Comparison of ENCODE assay signal across 1 cellular context in the genomic region with DNA sequence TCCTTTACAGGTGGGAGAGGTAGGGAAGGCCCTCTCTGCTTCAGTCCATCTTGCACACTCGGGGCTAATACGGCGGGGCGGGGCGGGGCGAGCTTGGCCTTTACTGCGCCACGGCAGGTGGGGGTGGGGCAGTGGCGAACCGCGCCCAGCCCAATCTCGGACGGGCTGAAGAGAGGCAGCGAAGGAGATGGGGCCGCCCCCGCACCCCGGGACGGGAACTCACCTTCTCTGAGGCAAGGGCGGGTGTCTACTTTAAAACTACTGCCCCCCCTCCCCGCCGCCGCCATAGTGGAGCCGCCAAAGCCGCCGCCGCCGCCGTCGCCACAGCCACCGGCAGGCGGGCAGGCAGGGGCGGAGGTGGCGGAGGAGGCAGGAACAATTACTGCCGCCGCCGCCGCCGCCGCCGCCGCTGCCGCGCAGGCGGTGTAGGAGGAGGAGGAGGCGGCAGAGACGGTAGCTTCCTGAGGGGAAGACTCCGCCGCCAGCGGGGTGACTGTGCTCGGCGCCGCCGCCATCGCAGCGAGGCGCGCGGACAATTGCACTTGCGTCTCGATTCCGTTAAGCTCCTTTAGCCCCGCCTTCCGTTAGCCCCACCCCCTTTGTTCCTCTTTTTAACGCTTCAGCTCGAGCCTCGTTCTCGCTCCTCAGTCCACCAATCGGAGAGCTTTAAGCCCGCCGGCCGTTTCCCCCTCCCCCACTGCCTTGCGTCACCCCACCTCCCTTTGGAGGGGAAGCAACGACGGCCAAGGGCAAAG.
TF ChIP-seq lines count a peak whose summit lies in the region.

A gene (minus strand): TSS at position 534 of the 755 bp plus-strand sequence. CDS start 19 bp downstream, at position 515.

TF ChIP-seq in HEK293, 187 proteins besides CTCF, POLR2A, EP300 and RAD21 (continued from another document and continues in another):
- TF ChIP-seq, protein P1, sequence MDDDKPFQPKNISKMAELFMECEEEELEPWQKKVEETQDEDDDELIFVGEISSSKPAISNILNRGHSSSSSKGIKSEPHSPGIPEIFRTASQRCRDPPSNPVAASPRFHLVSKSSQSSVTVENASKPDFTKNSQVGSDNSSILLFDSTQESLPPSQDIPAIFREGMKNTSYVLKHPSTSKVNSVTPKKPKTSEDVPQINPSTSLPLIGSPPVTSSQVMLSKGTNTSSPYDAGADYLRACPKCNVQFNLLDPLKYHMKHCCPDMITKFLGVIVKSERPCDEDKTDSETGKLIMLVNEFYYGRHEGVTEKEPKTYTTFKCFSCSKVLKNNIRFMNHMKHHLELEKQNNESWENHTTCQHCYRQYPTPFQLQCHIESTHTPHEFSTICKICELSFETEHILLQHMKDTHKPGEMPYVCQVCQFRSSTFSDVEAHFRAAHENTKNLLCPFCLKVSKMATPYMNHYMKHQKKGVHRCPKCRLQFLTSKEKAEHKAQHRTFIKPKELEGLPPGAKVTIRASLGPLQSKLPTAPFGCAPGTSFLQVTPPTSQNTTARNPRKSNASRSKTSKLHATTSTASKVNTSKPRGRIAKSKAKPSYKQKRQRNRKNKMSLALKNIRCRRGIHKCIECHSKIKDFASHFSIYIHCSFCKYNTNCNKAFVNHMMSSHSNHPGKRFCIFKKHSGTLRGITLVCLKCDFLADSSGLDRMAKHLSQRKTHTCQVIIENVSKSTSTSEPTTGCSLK (tag by site-specific recombination; IDR thresholded peaks at IDR 0.05): no peak
- TF ChIP-seq, protein P2, sequence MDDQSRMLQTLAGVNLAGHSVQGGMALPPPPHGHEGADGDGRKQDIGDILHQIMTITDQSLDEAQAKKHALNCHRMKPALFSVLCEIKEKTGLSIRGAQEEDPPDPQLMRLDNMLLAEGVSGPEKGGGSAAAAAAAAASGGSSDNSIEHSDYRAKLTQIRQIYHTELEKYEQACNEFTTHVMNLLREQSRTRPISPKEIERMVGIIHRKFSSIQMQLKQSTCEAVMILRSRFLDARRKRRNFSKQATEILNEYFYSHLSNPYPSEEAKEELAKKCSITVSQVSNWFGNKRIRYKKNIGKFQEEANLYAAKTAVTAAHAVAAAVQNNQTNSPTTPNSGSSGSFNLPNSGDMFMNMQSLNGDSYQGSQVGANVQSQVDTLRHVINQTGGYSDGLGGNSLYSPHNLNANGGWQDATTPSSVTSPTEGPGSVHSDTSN (CRISPR knock-in tag; IDR thresholded peaks at IDR 0.05): peak; percentile 57; the same call in 1 of the 2 replicates
- TF ChIP-seq ZNF302 (tag by site-specific recombination; IDR thresholded peaks at IDR 0.05; ENCODE audit: low read depth) (no peak), REPIN1 (tag by site-specific recombination; IDR thresholded peaks at IDR 0.05; ENCODE audit: low read depth) (no peak), ZNF202 (tag by site-specific recombination; IDR thresholded peaks at IDR 0.05; ENCODE audit: borderline replicate concordance) (no peak), ZNF548 (tag by site-specific recombination; IDR thresholded peaks at IDR 0.05) (no peak), ZNF561 (tag by site-specific recombination; IDR thresholded peaks at IDR 0.05; ENCODE audit: borderline replicate concordance) (no peak), ZNF544 (tag by site-specific recombination; IDR thresholded peaks at IDR 0.05) (no peak), ZNF146 (tag by site-specific recombination; IDR thresholded peaks at IDR 0.05) (no peak), ZNF350 (tag by site-specific recombination; IDR thresholded peaks at IDR 0.05) (no peak), SALL2 (tag by site-specific recombination; IDR thresholded peaks at IDR 0.05; ENCODE audit: borderline replicate concordance) (no peak), ZNF707 (tag by site-specific recombination; IDR thresholded peaks at IDR 0.05) (no peak), ZNF514 (tag by site-specific recombination; IDR thresholded peaks at IDR 0.05) (no peak), SP3 (tag by site-specific recombination; IDR thresholded peaks at IDR 0.05) (peak; percentile 57), HOXC10 (CRISPR knock-in tag; IDR thresholded peaks at IDR 0.05) (no peak), ZBTB21 (tag by site-specific recombination; IDR thresholded peaks at IDR 0.05) (no peak), ZNF677 (tag by site-specific recombination; IDR thresholded peaks at IDR 0.05) (no peak), KLF9 (tag by site-specific recombination; IDR thresholded peaks at IDR 0.05; ENCODE audit: low read depth) (peak; percentile 24; the same call in 1 of the 2 replicates), ZNF121 (tag by site-specific recombination; IDR thresholded peaks at IDR 0.05) (no peak), ZNF133 (tag by site-specific recombination; IDR thresholded peaks at IDR 0.05) (no peak), SP7 (tag by site-specific recombination; IDR thresholded peaks at IDR 0.05) (0 out of 2 replicates have a peak, but pooled peaks have one; percentile 28), ZNF776 (tag by site-specific recombination; IDR thresholded peaks at IDR 0.05; ENCODE audit: borderline replicate concordance) (no peak), ZNF112 (tag by site-specific recombination; IDR thresholded peaks at IDR 0.05) (no peak), ZNF335 (tag by site-specific recombination; conservative IDR thresholded peaks at IDR 0.05) (peak; percentile 27; the same call in 1 of the 2 replicates), ZSCAN30 (tag by site-specific recombination; IDR thresholded peaks at IDR 0.05) (0 out of 2 replicates have a peak, but pooled peaks have one; percentile 16), IKZF3 (tag by site-specific recombination; IDR thresholded peaks at IDR 0.05) (no peak), YY1 (tag by site-specific recombination; IDR thresholded peaks at IDR 0.05) (peak; percentile 72), ZNF768 (tag by site-specific recombination; IDR thresholded peaks at IDR 0.05) (no peak), ZNF660 (tag by site-specific recombination; IDR thresholded peaks at IDR 0.05) (no peak), ZBTB17 (tag by site-specific recombination; IDR thresholded peaks at IDR 0.05) (no peak), ZNF416 (tag by site-specific recombination; IDR thresholded peaks at IDR 0.05) (no peak)
- TF ChIP-seq, protein P3, sequence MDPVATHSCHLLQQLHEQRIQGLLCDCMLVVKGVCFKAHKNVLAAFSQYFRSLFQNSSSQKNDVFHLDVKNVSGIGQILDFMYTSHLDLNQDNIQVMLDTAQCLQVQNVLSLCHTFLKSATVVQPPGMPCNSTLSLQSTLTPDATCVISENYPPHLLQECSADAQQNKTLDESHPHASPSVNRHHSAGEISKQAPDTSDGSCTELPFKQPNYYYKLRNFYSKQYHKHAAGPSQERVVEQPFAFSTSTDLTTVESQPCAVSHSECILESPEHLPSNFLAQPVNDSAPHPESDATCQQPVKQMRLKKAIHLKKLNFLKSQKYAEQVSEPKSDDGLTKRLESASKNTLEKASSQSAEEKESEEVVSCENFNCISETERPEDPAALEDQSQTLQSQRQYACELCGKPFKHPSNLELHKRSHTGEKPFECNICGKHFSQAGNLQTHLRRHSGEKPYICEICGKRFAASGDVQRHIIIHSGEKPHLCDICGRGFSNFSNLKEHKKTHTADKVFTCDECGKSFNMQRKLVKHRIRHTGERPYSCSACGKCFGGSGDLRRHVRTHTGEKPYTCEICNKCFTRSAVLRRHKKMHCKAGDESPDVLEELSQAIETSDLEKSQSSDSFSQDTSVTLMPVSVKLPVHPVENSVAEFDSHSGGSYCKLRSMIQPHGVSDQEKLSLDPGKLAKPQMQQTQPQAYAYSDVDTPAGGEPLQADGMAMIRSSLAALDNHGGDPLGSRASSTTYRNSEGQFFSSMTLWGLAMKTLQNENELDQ (tag by site-specific recombination; IDR thresholded peaks at IDR 0.05; ENCODE audit: low read depth): no peak
- TF ChIP-seq, protein P4, sequence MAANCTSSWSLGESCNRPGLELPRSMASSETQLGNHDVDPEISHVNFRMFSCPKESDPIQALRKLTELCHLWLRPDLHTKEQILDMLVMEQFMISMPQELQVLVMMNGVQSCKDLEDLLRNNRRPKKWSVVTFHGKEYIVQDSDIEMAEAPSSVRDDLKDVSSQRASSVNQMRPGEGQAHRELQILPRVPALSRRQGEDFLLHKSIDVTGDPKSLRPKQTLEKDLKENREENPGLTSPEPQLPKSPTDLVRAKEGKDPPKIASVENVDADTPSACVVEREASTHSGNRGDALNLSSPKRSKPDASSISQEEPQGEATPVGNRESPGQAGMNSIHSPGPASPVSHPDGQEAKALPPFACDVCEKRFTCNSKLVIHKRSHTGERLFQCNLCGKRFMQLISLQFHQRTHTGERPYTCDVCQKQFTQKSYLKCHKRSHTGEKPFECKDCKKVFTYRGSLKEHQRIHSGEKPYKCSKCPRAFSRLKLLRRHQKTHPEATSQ (tag by site-specific recombination; IDR thresholded peaks at IDR 0.05): no peak
- TF ChIP-seq, protein P5, sequence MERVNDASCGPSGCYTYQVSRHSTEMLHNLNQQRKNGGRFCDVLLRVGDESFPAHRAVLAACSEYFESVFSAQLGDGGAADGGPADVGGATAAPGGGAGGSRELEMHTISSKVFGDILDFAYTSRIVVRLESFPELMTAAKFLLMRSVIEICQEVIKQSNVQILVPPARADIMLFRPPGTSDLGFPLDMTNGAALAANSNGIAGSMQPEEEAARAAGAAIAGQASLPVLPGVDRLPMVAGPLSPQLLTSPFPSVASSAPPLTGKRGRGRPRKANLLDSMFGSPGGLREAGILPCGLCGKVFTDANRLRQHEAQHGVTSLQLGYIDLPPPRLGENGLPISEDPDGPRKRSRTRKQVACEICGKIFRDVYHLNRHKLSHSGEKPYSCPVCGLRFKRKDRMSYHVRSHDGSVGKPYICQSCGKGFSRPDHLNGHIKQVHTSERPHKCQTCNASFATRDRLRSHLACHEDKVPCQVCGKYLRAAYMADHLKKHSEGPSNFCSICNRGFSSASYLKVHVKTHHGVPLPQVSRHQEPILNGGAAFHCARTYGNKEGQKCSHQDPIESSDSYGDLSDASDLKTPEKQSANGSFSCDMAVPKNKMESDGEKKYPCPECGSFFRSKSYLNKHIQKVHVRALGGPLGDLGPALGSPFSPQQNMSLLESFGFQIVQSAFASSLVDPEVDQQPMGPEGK (tag by site-specific recombination; IDR thresholded peaks at IDR 0.05): no peak
- TF ChIP-seq, protein P6, sequence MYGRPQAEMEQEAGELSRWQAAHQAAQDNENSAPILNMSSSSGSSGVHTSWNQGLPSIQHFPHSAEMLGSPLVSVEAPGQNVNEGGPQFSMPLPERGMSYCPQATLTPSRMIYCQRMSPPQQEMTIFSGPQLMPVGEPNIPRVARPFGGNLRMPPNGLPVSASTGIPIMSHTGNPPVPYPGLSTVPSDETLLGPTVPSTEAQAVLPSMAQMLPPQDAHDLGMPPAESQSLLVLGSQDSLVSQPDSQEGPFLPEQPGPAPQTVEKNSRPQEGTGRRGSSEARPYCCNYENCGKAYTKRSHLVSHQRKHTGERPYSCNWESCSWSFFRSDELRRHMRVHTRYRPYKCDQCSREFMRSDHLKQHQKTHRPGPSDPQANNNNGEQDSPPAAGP (tag by site-specific recombination; IDR thresholded peaks at IDR 0.05): no peak
- TF ChIP-seq, protein P7, sequence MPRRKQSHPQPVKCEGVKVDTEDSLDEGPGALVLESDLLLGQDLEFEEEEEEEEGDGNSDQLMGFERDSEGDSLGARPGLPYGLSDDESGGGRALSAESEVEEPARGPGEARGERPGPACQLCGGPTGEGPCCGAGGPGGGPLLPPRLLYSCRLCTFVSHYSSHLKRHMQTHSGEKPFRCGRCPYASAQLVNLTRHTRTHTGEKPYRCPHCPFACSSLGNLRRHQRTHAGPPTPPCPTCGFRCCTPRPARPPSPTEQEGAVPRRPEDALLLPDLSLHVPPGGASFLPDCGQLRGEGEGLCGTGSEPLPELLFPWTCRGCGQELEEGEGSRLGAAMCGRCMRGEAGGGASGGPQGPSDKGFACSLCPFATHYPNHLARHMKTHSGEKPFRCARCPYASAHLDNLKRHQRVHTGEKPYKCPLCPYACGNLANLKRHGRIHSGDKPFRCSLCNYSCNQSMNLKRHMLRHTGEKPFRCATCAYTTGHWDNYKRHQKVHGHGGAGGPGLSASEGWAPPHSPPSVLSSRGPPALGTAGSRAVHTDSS (tag by site-specific recombination; IDR thresholded peaks at IDR 0.05): no peak; the same call in 1 of the 2 replicates
- TF ChIP-seq, protein P8, sequence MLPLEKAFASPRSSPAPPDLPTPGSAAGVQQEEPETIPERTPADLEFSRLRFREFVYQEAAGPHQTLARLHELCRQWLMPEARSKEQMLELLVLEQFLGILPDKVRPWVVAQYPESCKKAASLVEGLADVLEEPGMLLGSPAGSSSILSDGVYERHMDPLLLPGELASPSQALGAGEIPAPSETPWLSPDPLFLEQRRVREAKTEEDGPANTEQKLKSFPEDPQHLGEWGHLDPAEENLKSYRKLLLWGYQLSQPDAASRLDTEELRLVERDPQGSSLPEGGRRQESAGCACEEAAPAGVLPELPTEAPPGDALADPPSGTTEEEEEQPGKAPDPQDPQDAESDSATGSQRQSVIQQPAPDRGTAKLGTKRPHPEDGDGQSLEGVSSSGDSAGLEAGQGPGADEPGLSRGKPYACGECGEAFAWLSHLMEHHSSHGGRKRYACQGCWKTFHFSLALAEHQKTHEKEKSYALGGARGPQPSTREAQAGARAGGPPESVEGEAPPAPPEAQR (tag by site-specific recombination; IDR thresholded peaks at IDR 0.05): no peak
- TF ChIP-seq, protein P9, sequence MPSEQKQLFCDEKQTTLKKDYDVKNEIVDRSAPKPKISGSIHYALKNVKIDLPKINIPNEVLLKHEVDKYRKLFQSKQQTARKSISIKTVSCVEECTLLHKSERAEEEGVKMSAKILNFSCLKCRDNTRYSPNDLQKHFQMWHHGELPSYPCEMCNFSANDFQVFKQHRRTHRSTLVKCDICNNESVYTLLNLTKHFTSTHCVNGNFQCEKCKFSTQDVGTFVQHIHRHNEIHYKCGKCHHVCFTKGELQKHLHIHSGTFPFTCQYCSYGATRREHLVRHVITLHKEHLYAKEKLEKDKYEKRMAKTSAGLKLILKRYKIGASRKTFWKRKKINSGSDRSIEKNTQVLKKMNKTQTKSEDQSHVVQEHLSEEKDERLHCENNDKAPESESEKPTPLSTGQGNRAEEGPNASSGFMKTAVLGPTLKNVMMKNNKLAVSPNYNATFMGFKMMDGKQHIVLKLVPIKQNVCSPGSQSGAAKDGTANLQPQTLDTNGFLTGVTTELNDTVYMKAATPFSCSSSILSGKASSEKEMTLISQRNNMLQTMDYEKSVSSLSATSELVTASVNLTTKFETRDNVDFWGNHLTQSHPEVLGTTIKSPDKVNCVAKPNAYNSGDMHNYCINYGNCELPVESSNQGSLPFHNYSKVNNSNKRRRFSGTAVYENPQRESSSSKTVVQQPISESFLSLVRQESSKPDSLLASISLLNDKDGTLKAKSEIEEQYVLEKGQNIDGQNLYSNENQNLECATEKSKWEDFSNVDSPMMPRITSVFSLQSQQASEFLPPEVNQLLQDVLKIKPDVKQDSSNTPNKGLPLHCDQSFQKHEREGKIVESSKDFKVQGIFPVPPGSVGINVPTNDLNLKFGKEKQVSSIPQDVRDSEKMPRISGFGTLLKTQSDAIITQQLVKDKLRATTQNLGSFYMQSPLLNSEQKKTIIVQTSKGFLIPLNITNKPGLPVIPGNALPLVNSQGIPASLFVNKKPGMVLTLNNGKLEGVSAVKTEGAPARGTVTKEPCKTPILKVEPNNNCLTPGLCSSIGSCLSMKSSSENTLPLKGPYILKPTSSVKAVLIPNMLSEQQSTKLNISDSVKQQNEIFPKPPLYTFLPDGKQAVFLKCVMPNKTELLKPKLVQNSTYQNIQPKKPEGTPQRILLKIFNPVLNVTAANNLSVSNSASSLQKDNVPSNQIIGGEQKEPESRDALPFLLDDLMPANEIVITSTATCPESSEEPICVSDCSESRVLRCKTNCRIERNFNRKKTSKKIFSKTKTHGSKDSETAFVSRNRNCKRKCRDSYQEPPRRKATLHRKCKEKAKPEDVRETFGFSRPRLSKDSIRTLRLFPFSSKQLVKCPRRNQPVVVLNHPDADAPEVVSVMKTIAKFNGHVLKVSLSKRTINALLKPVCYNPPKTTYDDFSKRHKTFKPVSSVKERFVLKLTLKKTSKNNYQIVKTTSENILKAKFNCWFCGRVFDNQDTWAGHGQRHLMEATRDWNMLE (tag by site-specific recombination; conservative IDR thresholded peaks at IDR 0.05; ENCODE audit: low read depth): 0 out of 2 replicates have a peak, but pooled peaks have one; percentile 11
